In the genomic region with DNA sequence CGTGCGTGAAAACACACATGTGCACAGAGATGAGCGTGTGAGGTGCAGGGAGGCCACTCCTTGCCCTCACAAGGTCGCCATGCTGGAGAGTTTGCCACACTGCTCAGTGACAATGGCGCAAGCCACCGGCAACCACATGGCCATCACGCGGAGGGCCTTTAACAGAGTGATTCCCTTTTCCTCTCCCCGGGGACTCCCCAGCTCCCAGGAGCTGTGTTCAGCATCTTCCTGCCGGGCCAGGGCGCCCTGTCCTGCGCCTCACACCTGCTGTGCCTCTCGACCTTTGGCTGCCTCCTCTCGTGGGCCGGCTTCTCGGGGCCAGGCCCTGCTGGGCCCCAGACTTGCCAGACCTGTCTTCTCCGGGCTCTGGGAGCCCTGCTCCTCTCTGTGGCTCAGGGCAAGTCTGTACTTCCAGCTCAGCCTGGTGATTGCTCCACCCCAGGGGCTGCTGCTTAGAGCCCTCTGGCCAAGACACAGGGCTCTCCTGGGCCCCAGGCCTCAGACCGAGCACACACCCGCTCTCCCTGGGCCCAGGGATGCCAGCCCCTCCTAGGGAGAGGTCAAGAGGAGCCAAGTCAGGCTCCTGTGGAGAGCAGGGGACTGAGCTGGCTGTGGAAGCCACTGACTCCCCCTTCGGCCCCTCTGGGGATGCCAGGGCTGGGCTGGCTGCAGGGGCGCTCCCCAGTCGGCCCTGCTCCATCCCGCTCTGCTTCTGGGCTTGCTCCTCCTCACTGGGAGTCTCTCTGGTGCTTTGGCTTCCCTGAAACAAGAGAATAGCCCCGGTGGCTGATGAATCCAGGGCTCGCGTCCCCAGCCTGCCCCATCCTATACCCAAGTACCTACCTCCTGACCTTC, we compare ENCODE assay signal across 10 cellular contexts. TPM values are rescaled to one million over a fixed set of nuclear protein-coding genes. Genes with fewer than 3 reads are reported as not detected.
DNase-seq lines count a peak whose midpoint lies in the region; FAIRE-seq and TF ChIP-seq lines count a peak whose summit lies in the region.
"Had no signal": no experiment of that assay in that cellular context is flagged by ENCODE, and none has a peak within 500 bp of the region (broad histone marks: within the 10 kb centered on the region; RNA-seq: fewer than 3 reads in every experiment).

No MANE protein-coding gene starts in this region.

- H3K27me3 ChIP-seq in sigmoid colon, result no peaks in the 10 kb centered on the region
- H3K27me3 ChIP-seq in testis, result no peaks in the 10 kb centered on the region

- peaks cover 3% of the 10 kb centered on the region for H3K27me3 Mint-ChIP-seq in HFFc6 (ENCODE audit: insufficient read depth)
- H3K27me3 Mint-ChIP-seq in dendritic cell treated with granulocyte-macrophage colony-stimulating factor and Interleukin-4, amounts not matched to agents 40 ng/mL and 50 ng/mL, for 4 days, result no peaks in the 10 kb centered on the region

- H3K27ac ChIP-seq in sigmoid colon (peak overlapping the region; percentile 97 to 99 (median 99)), testis (no peak overlapping the region)

- no peak overlapping the region for H3K4me3 Mint-ChIP-seq in HFFc6
- H3K4me3 Mint-ChIP-seq in dendritic cell treated with granulocyte-macrophage colony-stimulating factor and Interleukin-4, amounts not matched to agents 40 ng/mL and 50 ng/mL, for 4 days, result no peak overlapping the region
- H3K4me3 Mint-ChIP-seq: activated naive CD8-positive, alpha-beta T cell had no signal

- H3K4me3 ChIP-seq in sigmoid colon (no peak overlapping the region), testis (no peak overlapping the region)

- FAIRE-seq in GM12892 (lab: Jason Lieb, UNC), result no peak
- FAIRE-seq: D721Med had no signal

- peak overlapping the region; percentile 46 for H3K27ac Mint-ChIP-seq in HFFc6
- H3K27ac Mint-ChIP-seq in dendritic cell treated with granulocyte-macrophage colony-stimulating factor and Interleukin-4, amounts not matched to agents 40 ng/mL and 50 ng/mL, for 4 days, result peak overlapping the region; percentile 100
- H3K27ac Mint-ChIP-seq: activated naive CD8-positive, alpha-beta T cell had no signal

- intact Hi-C loops in dendritic cell treated with granulocyte-macrophage colony-stimulating factor and Interleukin-4, amounts not matched to agents 40 ng/mL and 50 ng/mL, for 4 days (cut with micrococcal nuclease), result loop anchor here (1.0 to 2.0 kb wide), 3 partner anchors 12 to 50 kb away; a partner anchor contains a TSS
- intact Hi-C loops in sigmoid colon (cut with DNase I) (loop anchor here (5.0 to 10.0 kb wide), 2 partner anchors 233 to 860 kb away; no protein-coding TSS in a partner anchor), testis (cut with DNase I; ENCODE audit: low total_unique reads) (no loop called here)

- peaks cover 17 to 28% (median 21%) of the 10 kb centered on the region in 4 donors for H3K36me3 ChIP-seq in sigmoid colon
- no peaks in the 10 kb centered on the region for H3K36me3 ChIP-seq in testis (ENCODE audit: low read depth, missing control alignments)

- TF ChIP-seq POLR2A in sigmoid colon (IDR thresholded peaks at IDR 0.05), result no peak
- no peak for TF ChIP-seq POLR2A in testis (IDR thresholded peaks at IDR 0.05)
- no peak for TF ChIP-seq POLR2A in GM12892 (IDR thresholded peaks at IDR 0.05; ENCODE audit: low read depth, low read length)

- H3K36me3 Mint-ChIP-seq in HFFc6 (ENCODE audit: low read depth), result peaks cover 26% of the 10 kb centered on the region; the same call in 1 of the 2 replicates
- peaks cover 35% of the 10 kb centered on the region for H3K36me3 Mint-ChIP-seq in dendritic cell treated with granulocyte-macrophage colony-stimulating factor and Interleukin-4, amounts not matched to agents 40 ng/mL and 50 ng/mL, for 4 days (ENCODE audit: low read depth)

- H3K9me3 ChIP-seq in sigmoid colon (no peaks in the 10 kb centered on the region), testis (no peaks in the 10 kb centered on the region)

- no peaks in the 10 kb centered on the region for H3K9me3 Mint-ChIP-seq in HFFc6
- H3K9me3 Mint-ChIP-seq in dendritic cell treated with granulocyte-macrophage colony-stimulating factor and Interleukin-4, amounts not matched to agents 40 ng/mL and 50 ng/mL, for 4 days, result no peaks in the 10 kb centered on the region

- H3K4me1 Mint-ChIP-seq in HFFc6 (ENCODE audit: low read depth), result peaks cover 60% of the 10 kb centered on the region
- peaks cover 95% of the 10 kb centered on the region for H3K4me1 Mint-ChIP-seq in dendritic cell treated with granulocyte-macrophage colony-stimulating factor and Interleukin-4, amounts not matched to agents 40 ng/mL and 50 ng/mL, for 4 days (ENCODE audit: low read depth)

- no peak for TF ChIP-seq CTCF in HFFc6 (IDR thresholded peaks at IDR 0.05)
- TF ChIP-seq CTCF in sigmoid colon (IDR thresholded peaks at IDR 0.05), result no peak
- no peak for TF ChIP-seq CTCF in testis (IDR thresholded peaks at IDR 0.05)

- DNase-seq in HFFc6 (no peak), sigmoid colon (no peak), testis (no peak), NCI-H1417 treated with DMSO at 0.1 percent for 48 hours (lab: John Stamatoyannopoulos, UW) (no peak), GM12892 (ENCODE audit: insufficient read length) (no peak)
- DNase-seq: activated CD4-positive, alpha-beta T cell treated with anti-CD3 and anti-CD28 coated beads for 1 hour had no signal

- H3K4me1 ChIP-seq in sigmoid colon (peaks cover 0 to 100% (median 100%) of the 10 kb centered on the region in 4 donors), testis (peaks cover 47% of the 10 kb centered on the region)

- no peak for TF ChIP-seq EP300 in sigmoid colon (IDR thresholded peaks at IDR 0.05)

- WGBS in sigmoid colon, 2 donors, result 74 to 80% methylated on average over 26 of the region's 26 CpGs
- WGBS in testis, 2 donors, result 78 to 89% methylated on average over 22 to 26 of the region's 26 CpGs

RNA-seq across cellular contexts. Expression of a gene that starts 5.6 kb away (rescaled TPM):
- 10 to 100 TPM; 54.3 to 92.3 (median 57.9) TPM for total RNA-seq in HFFc6 (2021; fragmentation: NEBNext Ultra II Directional; extraction: Animal tissue kit (Norgen Biotek cat#: 25700))
- total RNA-seq in sigmoid colon, result 10 to 100 TPM; 43.9 to 97.2 (median 65.3) TPM
- polyA plus RNA-seq in sigmoid colon, result 10 to 100 TPM in 1 of 3 donors, 1 to 10 TPM in 2; 5.1 to 33.4 (median 7.8) TPM
- total RNA-seq in testis, result 10 to 100 TPM; 36.8 to 38.9 TPM
- 20.4 TPM for polyA plus RNA-seq in testis (ENCODE audit: insufficient read depth, low read depth, low replicate concordance)
- 0.08 TPM for polyA plus RNA-seq in GM12892 (2012; ENCODE audit: missing spikeins)

RNA-seq across cellular contexts. Expression of a gene that starts 11.7 kb away (rescaled TPM):
- 10 to 100 TPM; 19.6 to 32.8 (median 23.4) TPM for total RNA-seq in HFFc6 (2021; fragmentation: NEBNext Ultra II Directional; extraction: Animal tissue kit (Norgen Biotek cat#: 25700))
- total RNA-seq in sigmoid colon (10 to 100 TPM; 41.0 to 63.1 (median 51.8) TPM), testis (10 to 100 TPM; 31.8 to 49.8 TPM)
- polyA plus RNA-seq in sigmoid colon (10 to 100 TPM in 1 of 3 donors, 1 to 10 TPM in 2; 6.6 to 13.4 (median 9.0) TPM), testis (ENCODE audit: insufficient read depth, low read depth, low replicate concordance) (43.4 TPM)
- polyA plus RNA-seq in GM12892 (2012; ENCODE audit: missing spikeins), result 4.6 TPM

RNA-seq across cellular contexts. Expression of a gene that starts 15.7 kb away (rescaled TPM):
- total RNA-seq in HFFc6 (2021; fragmentation: NEBNext Ultra II Directional; extraction: Animal tissue kit (Norgen Biotek cat#: 25700)), result not detected
- total RNA-seq in sigmoid colon (1 to 10 TPM in 1 of 4 donors, not detected in 3; 8.2 TPM), testis (not detected)
- polyA plus RNA-seq in sigmoid colon (over 10,000 TPM; 12,817 to 35,077 (median 19,474) TPM), testis (ENCODE audit: insufficient read depth, low read depth, low replicate concordance) (not detected)
- polyA plus RNA-seq in GM12892 (2012; ENCODE audit: missing spikeins), result not detected
- total RNA-seq: urinary bladder had no signal

RNA-seq across cellular contexts. Expression of a gene that starts 22.9 kb away (rescaled TPM):
- under 1 TPM; 0.03 to 0.26 (median 0.21) TPM for total RNA-seq in HFFc6 (2021; fragmentation: NEBNext Ultra II Directional; extraction: Animal tissue kit (Norgen Biotek cat#: 25700))
- total RNA-seq in sigmoid colon (1 to 10 TPM in 1 of 4 donors, under 1 TPM in 3; 0.16 to 1.1 (median 0.38) TPM), testis (1 to 10 TPM; 4.4 to 7.6 TPM)
- polyA plus RNA-seq in sigmoid colon (1 to 10 TPM; 1.8 to 3.0 (median 2.8) TPM), testis (ENCODE audit: insufficient read depth, low read depth, low replicate concordance) (3.0 TPM)
- not detected for polyA plus RNA-seq in GM12892 (2012; ENCODE audit: missing spikeins)

RNA-seq across cellular contexts. Expression of a gene that starts 27.4 kb away (rescaled TPM):
- 1 to 10 TPM in 1 of 6 experiments, under 1 TPM in 5; 0.12 to 1.0 (median 0.48) TPM for total RNA-seq in HFFc6 (2021; fragmentation: NEBNext Ultra II Directional; extraction: Animal tissue kit (Norgen Biotek cat#: 25700))
- total RNA-seq in sigmoid colon (10 to 100 TPM in 2 of 4 donors, 1 to 10 TPM in 2; 5.4 to 12.5 (median 9.4) TPM), testis (1 to 10 TPM; 8.8 to 9.7 TPM)
- polyA plus RNA-seq in sigmoid colon (10 to 100 TPM in 1 of 3 donors, 1 to 10 TPM in 2; 2.4 to 27.5 (median 2.8) TPM), testis (ENCODE audit: insufficient read depth, low read depth, low replicate concordance) (13.6 TPM)
- polyA plus RNA-seq in GM12892 (2012; ENCODE audit: missing spikeins), result 8.8 TPM

Comparison
In these comparisons a context has a peak if more than half of its experiments do, and no peak if none do; other contexts are left out.
1. H3K27ac ChIP-seq: peak in sigmoid colon (4 of 4); none in testis (0 of 2).